1 cellular context compared by ENCODE assay signal in the genomic region with DNA sequence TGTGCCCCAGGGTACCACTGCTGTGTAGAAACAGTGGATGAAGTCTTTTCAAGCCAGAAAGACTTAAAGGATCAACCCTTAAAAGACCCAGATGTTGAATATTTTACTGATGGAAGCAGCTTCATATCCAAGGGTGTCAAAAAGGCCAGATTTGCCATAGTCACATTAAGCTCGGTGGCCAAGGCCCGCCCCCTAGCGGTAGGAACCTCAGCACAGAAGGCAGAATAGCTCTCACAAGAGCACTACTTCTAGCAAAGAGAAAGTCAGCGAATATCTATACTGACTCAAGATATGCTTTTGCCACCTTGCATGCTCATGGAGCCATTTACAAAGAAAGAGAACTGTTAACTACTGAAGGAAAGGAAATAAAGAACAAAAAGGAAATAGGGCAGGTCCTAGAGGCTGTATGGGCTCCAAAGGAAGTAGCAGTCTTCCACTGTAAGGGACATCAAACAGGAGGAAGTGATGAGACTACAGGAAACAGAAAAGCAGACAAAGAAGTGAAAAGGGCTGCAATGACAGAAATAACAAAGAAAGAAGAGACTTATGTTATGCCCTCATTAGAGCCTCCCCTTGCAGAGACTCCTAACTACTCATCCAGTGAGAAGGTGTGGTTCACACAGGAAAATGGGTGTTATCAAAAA.
TF ChIP-seq lines count a peak whose summit lies in the region.

No MANE protein-coding gene starts in this region.

TF ChIP-seq in HCT116, 20 proteins besides CTCF, POLR2A, EP300 and RAD21 (continued from another document):
- no peak for TF ChIP-seq SP1 (IDR thresholded peaks at IDR 0.05; ENCODE audit: low read depth)
- no peak for TF ChIP-seq TCF7L2 (IDR thresholded peaks at IDR 0.05; ENCODE audit: borderline replicate concordance, extremely low read depth, insufficient read depth, insufficient read length)
- TF ChIP-seq ATF3 (IDR thresholded peaks at IDR 0.05), result no peak
- no peak for TF ChIP-seq SRF (IDR thresholded peaks at IDR 0.05; ENCODE audit: low read depth)
- no peak for TF ChIP-seq ELF1 (IDR thresholded peaks at IDR 0.05; ENCODE audit: borderline replicate concordance, low read depth)
- no peak for TF ChIP-seq EZH2 (IDR thresholded peaks at IDR 0.05)
- TF ChIP-seq MAX (IDR thresholded peaks at IDR 0.05), result no peak
- no peak for TF ChIP-seq JUND (IDR thresholded peaks at IDR 0.05)
- no peak for TF ChIP-seq YY1 (IDR thresholded peaks at IDR 0.05; ENCODE audit: extremely low read depth, insufficient replicate concordance, low read depth, low read length)
- no peak for TF ChIP-seq ZBTB33 (IDR thresholded peaks at IDR 0.05; ENCODE audit: extremely low read depth, insufficient replicate concordance, low read length)
TF ChIP-seq in HCT116: peak in this region for 0.
